8 cellular contexts compared by ENCODE assay signal in genomic region chr12:93060071-93060665, GRCh38.
DNase-seq lines count a peak whose midpoint lies in the region; ATAC-seq and TF ChIP-seq lines count a peak whose summit lies in the region.

No MANE protein-coding gene starts in this region.

- H3K36me3 Mint-ChIP-seq in nephron (ENCODE audit: low read depth), result no peaks in the 10 kb centered on the region
- no peaks in the 10 kb centered on the region for H3K36me3 Mint-ChIP-seq in T-helper 2 cell treated with Interferon-gamma antibody and Interleukin-4, amounts not matched to agents 5 μg/mL and 100 μg/mL, for 36 hours (ENCODE audit: low read depth)

- H3K27me3 Mint-ChIP-seq in nephron (ENCODE audit: low read depth), result peaks cover 7% of the 10 kb centered on the region
- peaks cover 25% of the 10 kb centered on the region for H3K27me3 Mint-ChIP-seq in T-helper 2 cell treated with Interferon-gamma antibody and Interleukin-4, amounts not matched to agents 5 μg/mL and 100 μg/mL, for 36 hours (ENCODE audit: low read depth)

- H3K27ac Mint-ChIP-seq in nephron, result peak overlapping the region in 2 of 3 experiments; percentile 11 to 59
- no peak overlapping the region for H3K27ac Mint-ChIP-seq in T-helper 2 cell treated with Interferon-gamma antibody and Interleukin-4, amounts not matched to agents 5 μg/mL and 100 μg/mL, for 36 hours

- TF ChIP-seq CTCF in nephron (IDR thresholded peaks at IDR 0.05; ENCODE audit: unreplicated experiment in 3 of 3), result no peak

- no peaks in the 10 kb centered on the region for H3K9me3 Mint-ChIP-seq in nephron
- H3K9me3 Mint-ChIP-seq in T-helper 2 cell treated with Interferon-gamma antibody and Interleukin-4, amounts not matched to agents 5 μg/mL and 100 μg/mL, for 36 hours, result no peaks in the 10 kb centered on the region

- no peak overlapping the region for H3K4me3 Mint-ChIP-seq in nephron
- H3K4me3 Mint-ChIP-seq in T-helper 2 cell treated with Interferon-gamma antibody and Interleukin-4, amounts not matched to agents 5 μg/mL and 100 μg/mL, for 36 hours, result no peak overlapping the region

- ATAC-seq in GM19035 (IDR thresholded peaks at IDR 0.05; ENCODE audit: unreplicated experiment) (peak; percentile 99), HG02588 (IDR thresholded peaks at IDR 0.05; ENCODE audit: unreplicated experiment) (peak; percentile 98), HG03575 (IDR thresholded peaks at IDR 0.05; ENCODE audit: extremely low read depth, insufficient number of reproducible peaks, low FRiP score, unreplicated experiment) (peak; percentile 95)

- DNase-seq in anterior cingulate cortex (lab: John Stamatoyannopoulos, UW) (no peak), kidney glomerular epithelial cell (lab: John Stamatoyannopoulos, UW) (no peak)
- DNase-seq in T-helper 2 cell treated with Interferon-gamma antibody and Interleukin-4, amounts not matched to agents 5 μg/mL and 100 μg/mL, for 36 hours (ENCODE audit: low spot score), result no peak
- DNase-seq in NK-92 treated with Interleukin-12 subunit alpha and Interleukin-12 subunit beta, amount 100 ng/mL, for 24 hours (lab: John Stamatoyannopoulos, UW), result no peak

- H3K4me1 Mint-ChIP-seq in nephron, result peaks cover 46% of the 10 kb centered on the region
- H3K4me1 Mint-ChIP-seq in T-helper 2 cell treated with Interferon-gamma antibody and Interleukin-4, amounts not matched to agents 5 μg/mL and 100 μg/mL, for 36 hours (ENCODE audit: low read depth), result peaks cover 13% of the 10 kb centered on the region
